In genomic region chr2:98254504-98255059, GRCh38 we compare ENCODE assay signal across 29 cellular contexts.
A peak's percentile ranks its signal among the peaks of the same experiment; 100 is the strongest.
DNase-seq lines count a peak whose midpoint lies in the region; ATAC-seq, FAIRE-seq and TF ChIP-seq lines count a peak whose summit lies in the region.
"Had no signal": no experiment of that assay in that cellular context is flagged by ENCODE, and none has a peak within 500 bp of the region (broad histone marks: within the 10 kb centered on the region; RNA-seq: fewer than 3 reads in every experiment).

No MANE protein-coding gene starts in this region.

- no peaks in the 10 kb centered on the region for H3K36me3 ChIP-seq in H1 (ENCODE audit: control insufficient read depth in 2 of 4, insufficient read depth in 4 of 4, low read length in 3 of 4)
- H3K36me3 ChIP-seq in lower lobe of right lung, result no peaks in the 10 kb centered on the region
- H3K36me3 ChIP-seq in thyroid gland, result no peaks in the 10 kb centered on the region
- H3K36me3 ChIP-seq: BE2C, BLaER1 had no signal

- WGBS in H1 (ENCODE audit: extremely low coverage in 1 of 2, insufficient coverage in 1 of 2, insufficient read length in 1 of 2, insufficient replicate concordance in 2 of 2, low coverage in 1 of 2, low lambda C conversion rate in 2 of 2, missing lambda C conversion rate in 1 of 2), 2 experiments, result 91% methylated on average over 9 of the region's 9 CpGs; no CpG with 5 or more reads in 1 of the 2 experiments
- 74 to 76% methylated on average over 9 of the region's 9 CpGs for WGBS in thyroid gland, 2 donors

- H3K14ac ChIP-seq in H1 (ENCODE audit: insufficient read length), result no peak overlapping the region

- H2BK120ac ChIP-seq in H1 (replicated peaks; ENCODE audit: low read depth, low read length), result no peak overlapping the region

- POLR2A ChIA-PET in H1 (lab: Charles Lee; ENCODE audit: partially characterized antibody), result no interaction called here

- no peaks in the 10 kb centered on the region for H3K27me3 ChIP-seq in H1 (replicated peaks in 1 of 4; ENCODE audit: control insufficient read depth in 3 of 4, extremely low read depth in 1 of 4, insufficient read depth in 3 of 4, low read length in 3 of 4)
- no peaks in the 10 kb centered on the region for H3K27me3 ChIP-seq in lower lobe of right lung (ENCODE audit: low read depth)
- H3K27me3 ChIP-seq in thyroid gland, result no peaks in the 10 kb centered on the region
- H3K27me3 ChIP-seq: BE2C, BLaER1 had no signal

- no peaks in the 10 kb centered on the region for H3K79me2 ChIP-seq in H1 (ENCODE audit: control insufficient read depth in 1 of 2, insufficient read depth in 2 of 2, low read length in 2 of 2)

- TF ChIP-seq EP300 in H1 (IDR thresholded peaks at IDR 0.05; ENCODE audit: borderline replicate concordance in 1 of 2, low read depth in 2 of 2, low read length in 2 of 2), result no peak

- H3K23me2 ChIP-seq in H1 (ENCODE audit: low read depth, low read length), result no peaks in the 10 kb centered on the region

- H3K79me1 ChIP-seq in H1 (ENCODE audit: low read depth, low read length), result no peaks in the 10 kb centered on the region

- no peak overlapping the region for H3K4me3 Mint-ChIP-seq in glutamatergic neuron (ENCODE audit: unreplicated experiment)
- H3K4me3 Mint-ChIP-seq: CD14-positive monocyte; CD4-positive, alpha-beta memory T cell; CD4-positive, CD25-positive, alpha-beta regulatory T cell; CD8-positive, alpha-beta memory T cell had no signal

- H3K4me3 ChIP-seq in H1 (ENCODE audit: extremely low read depth in 1 of 4, insufficient read depth in 2 of 4, low read depth in 3 of 4, low read length in 4 of 4), result no peak overlapping the region
- no peak overlapping the region for H3K4me3 ChIP-seq in lower lobe of right lung
- no peak overlapping the region for H3K4me3 ChIP-seq in thyroid gland (replicated peaks in 1 of 3)
- H3K4me3 ChIP-seq: BLaER1, GM12878 had no signal

- H2AK5ac ChIP-seq in H1 (ENCODE audit: low read depth, low read length), result no peak overlapping the region

- FAIRE-seq in HTR-8/SVneo (lab: Jason Lieb, UNC) (peak; percentile 20), H1 (lab: Jason Lieb, UNC) (no peak)
- FAIRE-seq: A204.1, GM12878, GM12892, GM19239 had no signal

- no peak overlapping the region for H4K8ac ChIP-seq in H1 (ENCODE audit: extremely low read depth, insufficient read depth, low read length)

- TF ChIP-seq POLR2A in H1 (IDR thresholded peaks at IDR 0.05; ENCODE audit: control extremely low read depth in 1 of 2, low read depth in 2 of 2, low read length in 2 of 2), result no peak
- TF ChIP-seq POLR2A in thyroid gland (IDR thresholded peaks at IDR 0.05), result no peak

- H2BK20ac ChIP-seq in H1 (ENCODE audit: low read length), result no peak overlapping the region

- H3K4me2 ChIP-seq in H1 (ENCODE audit: insufficient read depth in 1 of 2, low read depth in 2 of 2, low read length in 2 of 2), result no peak overlapping the region
- H3K4me2 ChIP-seq: BLaER1 had no signal

- H3K4me1 Mint-ChIP-seq in glutamatergic neuron (ENCODE audit: low read depth, unreplicated experiment), result no peaks in the 10 kb centered on the region
- H3K4me1 Mint-ChIP-seq: CD4-positive, alpha-beta memory T cell; CD4-positive, CD25-positive, alpha-beta regulatory T cell; CD8-positive, alpha-beta memory T cell had no signal

- H4K91ac ChIP-seq in H1 (replicated peaks; ENCODE audit: insufficient read length, low read length), result no peak overlapping the region

- H3K27ac Mint-ChIP-seq in glutamatergic neuron (ENCODE audit: unreplicated experiment), result no peak overlapping the region
- H3K27ac Mint-ChIP-seq: CD4-positive, alpha-beta memory T cell; CD4-positive, CD25-positive, alpha-beta regulatory T cell; CD8-positive, alpha-beta memory T cell had no signal

- peak; percentile 61 to 66 for ATAC-seq in lower lobe of right lung
- ATAC-seq in GM18498 (IDR thresholded peaks at IDR 0.05; ENCODE audit: unreplicated experiment), result no peak
- ATAC-seq: GM12878 had no signal

- no peak overlapping the region for H4K5ac ChIP-seq in H1 (ENCODE audit: insufficient read length, low read depth, low read length)

- no peak overlapping the region for H2BK15ac ChIP-seq in H1 (ENCODE audit: low read length)

- H2BK5ac ChIP-seq in H1 (ENCODE audit: low read depth, low read length), result no peak overlapping the region

- H2AFZ ChIP-seq in H1 (ENCODE audit: low read length), result peak overlapping the region; percentile 58; the same call in 1 of the 2 replicates

- H3K4ac ChIP-seq in H1 (replicated peaks; ENCODE audit: insufficient read length, low read depth, low read length), result no peak overlapping the region

- CTCF ChIA-PET in H1 (lab: Charles Lee; ENCODE audit: partially characterized antibody), result interaction anchor here (0.6 to 2.6 kb wide), 8 partner anchors 15 to 484 kb away, joined by 3 to 20 read pairs (median 3); no protein-coding TSS in a partner anchor

- TF ChIP-seq CTCF in H1 (IDR thresholded peaks at IDR 0.05; ENCODE audit: control extremely low read depth in 1 of 3, insufficient read depth in 1 of 3, low read depth in 1 of 3, low read length in 3 of 3), result no peak
- TF ChIP-seq CTCF in lower lobe of right lung (IDR thresholded peaks at IDR 0.05), result no peak
- TF ChIP-seq CTCF in thyroid gland (IDR thresholded peaks at IDR 0.05), result no peak
- no peak for TF ChIP-seq CTCF in glutamatergic neuron (IDR thresholded peaks at IDR 0.05; ENCODE audit: partially characterized antibody, unreplicated experiment)

- peaks cover 2% of the 10 kb centered on the region for H3K9me3 Mint-ChIP-seq in glutamatergic neuron (ENCODE audit: unreplicated experiment)

- TF ChIP-seq RAD21 in H1 (IDR thresholded peaks at IDR 0.05 in 1 of 2, conservative IDR thresholded peaks at IDR 0.05 in 1 of 2; ENCODE audit: low read depth in 2 of 2, low read length in 2 of 2), result no peak

- H3K56ac ChIP-seq in H1 (replicated peaks; ENCODE audit: insufficient read length, low read depth, low read length), result no peak overlapping the region

- no peak overlapping the region for H3K27ac ChIP-seq in H1 (ENCODE audit: low read depth, low read length)
- no peak overlapping the region for H3K27ac ChIP-seq in lower lobe of right lung
- H3K27ac ChIP-seq in thyroid gland, result no peak overlapping the region
- H3K27ac ChIP-seq: BLaER1 had no signal

- no peak overlapping the region for H3K9ac ChIP-seq in H1 (replicated peaks in 1 of 4; ENCODE audit: extremely low read depth in 1 of 4, low read depth in 3 of 4, low read length in 3 of 4)
- H3K9ac ChIP-seq: BLaER1 had no signal

- H3K23ac ChIP-seq in H1 (ENCODE audit: insufficient read length), result no peak overlapping the region

- no peak overlapping the region for H2BK12ac ChIP-seq in H1 (ENCODE audit: low read depth, low read length)

- intact Hi-C loops in lower lobe of right lung (cut with DNase I) (no loop called here), thyroid gland (cut with DNase I) (no loop called here)

- H3K36me3 Mint-ChIP-seq in glutamatergic neuron (ENCODE audit: unreplicated experiment), result no peaks in the 10 kb centered on the region
- H3K36me3 Mint-ChIP-seq: CD14-positive monocyte; CD4-positive, alpha-beta memory T cell; CD4-positive, CD25-positive, alpha-beta regulatory T cell; CD8-positive, alpha-beta memory T cell had no signal

- H3K9me3 ChIP-seq in H1 (ENCODE audit: insufficient read depth in 2 of 2, low read depth in 1 of 2, low read length in 1 of 2), result no peaks in the 10 kb centered on the region
- no peaks in the 10 kb centered on the region for H3K9me3 ChIP-seq in lower lobe of right lung
- H3K9me3 ChIP-seq in thyroid gland, result no peaks in the 10 kb centered on the region
- H3K9me3 ChIP-seq: BE2C, BLaER1 had no signal

- no peaks in the 10 kb centered on the region for H4K20me1 ChIP-seq in H1 (replicated peaks in 1 of 2; ENCODE audit: control insufficient read depth in 1 of 2, insufficient read depth in 2 of 2, low read length in 2 of 2)
- H4K20me1 ChIP-seq: BLaER1 had no signal

- DNase-seq in HTR-8/SVneo (ENCODE audit: insufficient read length, low spot score) (no peak), H1 (ENCODE audit: low read depth in 1 of 2, low spot score in 2 of 2) (no peak), lower lobe of right lung (no peak), thyroid gland (peak; percentile 55 to 58), NCI-H345 (lab: John Stamatoyannopoulos, UW) (no peak), glutamatergic neuron (no peak)
- no peak for DNase-seq in activated CD4-positive, alpha-beta T cell treated with anti-CD3 and anti-CD28 coated beads for 48 hours
- DNase-seq: 8988T; ACHN; BE2C; C1 segment of cervical spinal cord; CD4-positive, alpha-beta memory T cell; CD4-positive, CD25-positive, alpha-beta regulatory T cell; CD8-positive, alpha-beta memory T cell; COR-L47; DMS 273 treated with DMSO at 0.1 percent for 48 hours; DMS153; DMS53; DMS79; DND-41; EL; GDM1 had no signal

- H3K4me1 ChIP-seq in H1 (replicated peaks in 1 of 4; ENCODE audit: control insufficient read depth in 3 of 4, insufficient read depth in 4 of 4, low read length in 3 of 4) (no peaks in the 10 kb centered on the region), lower lobe of right lung (no peaks in the 10 kb centered on the region), thyroid gland (no peaks in the 10 kb centered on the region)
- H3K4me1 ChIP-seq: BE2C had no signal

- no peak overlapping the region for H3K18ac ChIP-seq in H1 (ENCODE audit: extremely low read depth, low read length)

- H3K27me3 Mint-ChIP-seq in glutamatergic neuron (ENCODE audit: unreplicated experiment), result no peaks in the 10 kb centered on the region

TF ChIP-seq in H1, 55 proteins besides CTCF, POLR2A, EP300 and RAD21:
- TF ChIP-seq BCL11A (IDR thresholded peaks at IDR 0.05; ENCODE audit: low read depth in 2 of 2, low read length in 2 of 2) (no peak), ATF2 (IDR thresholded peaks at IDR 0.05; ENCODE audit: low read length) (no peak), TEAD4 (IDR thresholded peaks at IDR 0.05; ENCODE audit: low read depth, low read length) (no peak), TAF7 (optimal IDR thresholded peaks at IDR 0.05; ENCODE audit: borderline replicate concordance, low read depth, low read length) (no peak), SP2 (IDR thresholded peaks at IDR 0.05; ENCODE audit: low read length) (no peak)

Comparison
In these comparisons a context has a peak if more than half of its experiments do, and no peak if none do; other contexts are left out.
1. DNase-seq: peak in thyroid gland (2 of 2); none in HTR-8/SVneo (single experiment), H1 (0 of 2), lower lobe of right lung (single experiment), NCI-H345 (single experiment), glutamatergic neuron (single experiment) and activated CD4-positive, alpha-beta T cell treated with anti-CD3 and anti-CD28 coated beads for 48 hours (single experiment).